Comparison of ENCODE assay signal across 1 cellular context in the genomic region with DNA sequence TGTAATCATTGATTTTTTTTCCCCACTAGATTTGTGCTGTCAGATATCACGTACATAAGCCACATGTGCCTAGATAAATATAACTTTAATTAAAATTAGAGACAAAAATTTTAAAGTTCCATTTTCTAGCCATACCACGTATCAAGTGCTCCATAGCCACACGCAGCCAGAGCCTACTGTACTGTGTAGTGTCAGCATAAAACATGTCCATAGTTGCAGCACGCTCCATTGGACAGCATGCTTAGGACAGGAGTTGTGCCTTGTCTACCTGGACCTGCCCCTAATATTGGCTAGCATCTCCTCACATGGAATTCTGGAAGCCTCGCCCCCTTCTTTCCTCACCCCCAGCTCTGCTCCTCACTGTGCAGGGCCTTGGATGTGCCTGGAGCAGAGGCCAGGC.
TF ChIP-seq lines count a peak whose summit lies in the region.

No MANE protein-coding gene starts in this region.

TF ChIP-seq in A549, 52 proteins besides CTCF, POLR2A, EP300 and RAD21:
- TF ChIP-seq, protein P1, sequence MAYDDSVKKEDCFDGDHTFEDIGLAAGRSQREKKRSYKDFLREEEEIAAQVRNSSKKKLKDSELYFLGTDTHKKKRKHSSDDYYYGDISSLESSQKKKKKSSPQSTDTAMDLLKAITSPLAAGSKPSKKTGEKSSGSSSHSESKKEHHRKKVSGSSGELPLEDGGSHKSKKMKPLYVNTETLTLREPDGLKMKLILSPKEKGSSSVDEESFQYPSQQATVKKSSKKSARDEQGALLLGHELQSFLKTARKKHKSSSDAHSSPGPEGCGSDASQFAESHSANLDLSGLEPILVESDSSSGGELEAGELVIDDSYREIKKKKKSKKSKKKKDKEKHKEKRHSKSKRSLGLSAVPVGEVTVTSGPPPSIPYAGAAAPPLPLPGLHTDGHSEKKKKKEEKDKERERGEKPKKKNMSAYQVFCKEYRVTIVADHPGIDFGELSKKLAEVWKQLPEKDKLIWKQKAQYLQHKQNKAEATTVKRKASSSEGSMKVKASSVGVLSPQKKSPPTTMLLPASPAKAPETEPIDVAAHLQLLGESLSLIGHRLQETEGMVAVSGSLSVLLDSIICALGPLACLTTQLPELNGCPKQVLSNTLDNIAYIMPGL (CRISPR knock-in tag; IDR thresholded peaks at IDR 0.05; ENCODE audit: borderline replicate concordance) = no peak
- TF ChIP-seq NR3C1 (IDR thresholded peaks at IDR 0.05) (no peak), JUN (IDR thresholded peaks at IDR 0.05) (no peak), TP53 (CRISPR knock-in tag; IDR thresholded peaks at IDR 0.05) (no peak), RFX5 (IDR thresholded peaks at IDR 0.05) (no peak), ZFP36 (IDR thresholded peaks at IDR 0.05; ENCODE audit: borderline replicate concordance, partially characterized antibody) (no peak), KDM1A (IDR thresholded peaks at IDR 0.05; ENCODE audit: low read depth) (no peak)
- TF ChIP-seq, protein P2, sequence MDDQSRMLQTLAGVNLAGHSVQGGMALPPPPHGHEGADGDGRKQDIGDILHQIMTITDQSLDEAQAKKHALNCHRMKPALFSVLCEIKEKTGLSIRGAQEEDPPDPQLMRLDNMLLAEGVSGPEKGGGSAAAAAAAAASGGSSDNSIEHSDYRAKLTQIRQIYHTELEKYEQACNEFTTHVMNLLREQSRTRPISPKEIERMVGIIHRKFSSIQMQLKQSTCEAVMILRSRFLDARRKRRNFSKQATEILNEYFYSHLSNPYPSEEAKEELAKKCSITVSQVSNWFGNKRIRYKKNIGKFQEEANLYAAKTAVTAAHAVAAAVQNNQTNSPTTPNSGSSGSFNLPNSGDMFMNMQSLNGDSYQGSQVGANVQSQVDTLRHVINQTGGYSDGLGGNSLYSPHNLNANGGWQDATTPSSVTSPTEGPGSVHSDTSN (IDR thresholded peaks at IDR 0.05) = no peak
